Comparison of ENCODE assay signal across 1 cellular context in genomic region chr19:53538378-53539109, GRCh38.
TF ChIP-seq lines count a peak whose summit lies in the region.

No MANE protein-coding gene starts in this region.

TF ChIP-seq in H1, 55 proteins besides CTCF, POLR2A, EP300 and RAD21 (continued from another document):
- TF ChIP-seq, protein P1, sequence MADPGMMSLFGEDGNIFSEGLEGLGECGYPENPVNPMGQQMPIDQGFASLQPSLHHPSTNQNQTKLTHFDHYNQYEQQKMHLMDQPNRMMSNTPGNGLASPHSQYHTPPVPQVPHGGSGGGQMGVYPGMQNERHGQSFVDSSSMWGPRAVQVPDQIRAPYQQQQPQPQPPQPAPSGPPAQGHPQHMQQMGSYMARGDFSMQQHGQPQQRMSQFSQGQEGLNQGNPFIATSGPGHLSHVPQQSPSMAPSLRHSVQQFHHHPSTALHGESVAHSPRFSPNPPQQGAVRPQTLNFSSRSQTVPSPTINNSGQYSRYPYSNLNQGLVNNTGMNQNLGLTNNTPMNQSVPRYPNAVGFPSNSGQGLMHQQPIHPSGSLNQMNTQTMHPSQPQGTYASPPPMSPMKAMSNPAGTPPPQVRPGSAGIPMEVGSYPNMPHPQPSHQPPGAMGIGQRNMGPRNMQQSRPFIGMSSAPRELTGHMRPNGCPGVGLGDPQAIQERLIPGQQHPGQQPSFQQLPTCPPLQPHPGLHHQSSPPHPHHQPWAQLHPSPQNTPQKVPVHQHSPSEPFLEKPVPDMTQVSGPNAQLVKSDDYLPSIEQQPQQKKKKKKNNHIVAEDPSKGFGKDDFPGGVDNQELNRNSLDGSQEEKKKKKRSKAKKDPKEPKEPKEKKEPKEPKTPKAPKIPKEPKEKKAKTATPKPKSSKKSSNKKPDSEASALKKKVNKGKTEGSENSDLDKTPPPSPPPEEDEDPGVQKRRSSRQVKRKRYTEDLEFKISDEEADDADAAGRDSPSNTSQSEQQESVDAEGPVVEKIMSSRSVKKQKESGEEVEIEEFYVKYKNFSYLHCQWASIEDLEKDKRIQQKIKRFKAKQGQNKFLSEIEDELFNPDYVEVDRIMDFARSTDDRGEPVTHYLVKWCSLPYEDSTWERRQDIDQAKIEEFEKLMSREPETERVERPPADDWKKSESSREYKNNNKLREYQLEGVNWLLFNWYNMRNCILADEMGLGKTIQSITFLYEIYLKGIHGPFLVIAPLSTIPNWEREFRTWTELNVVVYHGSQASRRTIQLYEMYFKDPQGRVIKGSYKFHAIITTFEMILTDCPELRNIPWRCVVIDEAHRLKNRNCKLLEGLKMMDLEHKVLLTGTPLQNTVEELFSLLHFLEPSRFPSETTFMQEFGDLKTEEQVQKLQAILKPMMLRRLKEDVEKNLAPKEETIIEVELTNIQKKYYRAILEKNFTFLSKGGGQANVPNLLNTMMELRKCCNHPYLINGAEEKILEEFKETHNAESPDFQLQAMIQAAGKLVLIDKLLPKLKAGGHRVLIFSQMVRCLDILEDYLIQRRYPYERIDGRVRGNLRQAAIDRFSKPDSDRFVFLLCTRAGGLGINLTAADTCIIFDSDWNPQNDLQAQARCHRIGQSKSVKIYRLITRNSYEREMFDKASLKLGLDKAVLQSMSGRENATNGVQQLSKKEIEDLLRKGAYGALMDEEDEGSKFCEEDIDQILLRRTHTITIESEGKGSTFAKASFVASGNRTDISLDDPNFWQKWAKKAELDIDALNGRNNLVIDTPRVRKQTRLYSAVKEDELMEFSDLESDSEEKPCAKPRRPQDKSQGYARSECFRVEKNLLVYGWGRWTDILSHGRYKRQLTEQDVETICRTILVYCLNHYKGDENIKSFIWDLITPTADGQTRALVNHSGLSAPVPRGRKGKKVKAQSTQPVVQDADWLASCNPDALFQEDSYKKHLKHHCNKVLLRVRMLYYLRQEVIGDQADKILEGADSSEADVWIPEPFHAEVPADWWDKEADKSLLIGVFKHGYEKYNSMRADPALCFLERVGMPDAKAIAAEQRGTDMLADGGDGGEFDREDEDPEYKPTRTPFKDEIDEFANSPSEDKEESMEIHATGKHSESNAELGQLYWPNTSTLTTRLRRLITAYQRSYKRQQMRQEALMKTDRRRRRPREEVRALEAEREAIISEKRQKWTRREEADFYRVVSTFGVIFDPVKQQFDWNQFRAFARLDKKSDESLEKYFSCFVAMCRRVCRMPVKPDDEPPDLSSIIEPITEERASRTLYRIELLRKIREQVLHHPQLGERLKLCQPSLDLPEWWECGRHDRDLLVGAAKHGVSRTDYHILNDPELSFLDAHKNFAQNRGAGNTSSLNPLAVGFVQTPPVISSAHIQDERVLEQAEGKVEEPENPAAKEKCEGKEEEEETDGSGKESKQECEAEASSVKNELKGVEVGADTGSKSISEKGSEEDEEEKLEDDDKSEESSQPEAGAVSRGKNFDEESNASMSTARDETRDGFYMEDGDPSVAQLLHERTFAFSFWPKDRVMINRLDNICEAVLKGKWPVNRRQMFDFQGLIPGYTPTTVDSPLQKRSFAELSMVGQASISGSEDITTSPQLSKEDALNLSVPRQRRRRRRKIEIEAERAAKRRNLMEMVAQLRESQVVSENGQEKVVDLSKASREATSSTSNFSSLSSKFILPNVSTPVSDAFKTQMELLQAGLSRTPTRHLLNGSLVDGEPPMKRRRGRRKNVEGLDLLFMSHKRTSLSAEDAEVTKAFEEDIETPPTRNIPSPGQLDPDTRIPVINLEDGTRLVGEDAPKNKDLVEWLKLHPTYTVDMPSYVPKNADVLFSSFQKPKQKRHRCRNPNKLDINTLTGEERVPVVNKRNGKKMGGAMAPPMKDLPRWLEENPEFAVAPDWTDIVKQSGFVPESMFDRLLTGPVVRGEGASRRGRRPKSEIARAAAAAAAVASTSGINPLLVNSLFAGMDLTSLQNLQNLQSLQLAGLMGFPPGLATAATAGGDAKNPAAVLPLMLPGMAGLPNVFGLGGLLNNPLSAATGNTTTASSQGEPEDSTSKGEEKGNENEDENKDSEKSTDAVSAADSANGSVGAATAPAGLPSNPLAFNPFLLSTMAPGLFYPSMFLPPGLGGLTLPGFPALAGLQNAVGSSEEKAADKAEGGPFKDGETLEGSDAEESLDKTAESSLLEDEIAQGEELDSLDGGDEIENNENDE (IDR thresholded peaks at IDR 0.05; ENCODE audit: insufficient replicate concordance, low read length) = no peak
- no peak for TF ChIP-seq GABPA (IDR thresholded peaks at IDR 0.05; ENCODE audit: borderline replicate concordance, insufficient read depth, low read length)
- no peak for TF ChIP-seq HDAC2 (IDR thresholded peaks at IDR 0.05; ENCODE audit: borderline replicate concordance in 1 of 2, low read depth in 2 of 2, low read length in 2 of 2)
- TF ChIP-seq RBBP5 (IDR thresholded peaks at IDR 0.05; ENCODE audit: borderline replicate concordance, low read depth, low read length) = no peak
- TF ChIP-seq ATF3 (IDR thresholded peaks at IDR 0.05; ENCODE audit: insufficient read depth, low read depth, low read length) = no peak
- TF ChIP-seq POLR2AphosphoS5 (IDR thresholded peaks at IDR 0.05; ENCODE audit: low read depth, low read length) = no peak
- TF ChIP-seq CHD2 (IDR thresholded peaks at IDR 0.05; ENCODE audit: low read length) = no peak
- TF ChIP-seq JUN (IDR thresholded peaks at IDR 0.05; ENCODE audit: low read depth, low read length) = no peak
- no peak for TF ChIP-seq YY1 (IDR thresholded peaks at IDR 0.05; ENCODE audit: low read depth, low read length)
- no peak for TF ChIP-seq RNF2 (IDR thresholded peaks at IDR 0.05; ENCODE audit: borderline replicate concordance, low read depth, low read length, missing control alignments, poor library complexity, severe bottlenecking)
- TF ChIP-seq TAF1 (IDR thresholded peaks at IDR 0.05; ENCODE audit: low read depth, low read length) = no peak
- TF ChIP-seq CEBPB (IDR thresholded peaks at IDR 0.05; ENCODE audit: low read depth, low read length) = no peak
- TF ChIP-seq ZNF274 (IDR thresholded peaks at IDR 0.05; ENCODE audit: borderline replicate concordance, extremely low read depth, low read length) = no peak
- TF ChIP-seq ASH2L (IDR thresholded peaks at IDR 0.05; ENCODE audit: low read length) = no peak
- TF ChIP-seq SP2 (IDR thresholded peaks at IDR 0.05; ENCODE audit: low read length) = no peak
- TF ChIP-seq GTF2F1 (IDR thresholded peaks at IDR 0.05; ENCODE audit: borderline replicate concordance, low read depth, low read length) = no peak
TF ChIP-seq in H1: peak in this region for 0.
